11 cellular contexts compared by ENCODE assay signal in the genomic region with DNA sequence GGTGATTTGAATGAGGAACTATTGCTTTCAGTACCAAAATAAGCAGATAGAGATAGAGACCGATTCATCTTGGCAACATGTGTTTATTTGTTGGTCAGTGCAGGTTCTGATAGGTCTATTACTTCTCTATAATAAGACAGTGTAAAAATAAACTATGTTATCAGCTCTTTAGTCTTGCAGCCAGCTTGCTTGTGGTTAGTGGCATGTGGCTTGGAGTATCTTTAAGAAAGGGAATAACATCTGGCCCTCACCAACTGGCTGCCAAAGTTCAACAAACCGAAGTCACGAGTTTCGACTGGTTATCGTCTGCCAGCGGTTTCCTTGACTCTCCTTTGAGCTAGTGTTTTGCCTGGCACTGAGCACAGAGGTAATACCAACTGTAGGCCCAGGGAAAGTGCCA.
DNase-seq lines count a peak whose midpoint lies in the region; ATAC-seq, FAIRE-seq and TF ChIP-seq lines count a peak whose summit lies in the region.
"Had no signal": no experiment of that assay in that cellular context is flagged by ENCODE, and none has a peak within 500 bp of the region (broad histone marks: within the 10 kb centered on the region; RNA-seq: fewer than 3 reads in every experiment).

No MANE protein-coding gene starts in this region.

- in situ Hi-C loops in GM12878 (cut with MboI): loop anchor here (5.0 kb wide), 1 partner anchor 548 kb away; no protein-coding TSS in a partner anchor

- TF ChIP-seq CTCF in GM12878 (IDR thresholded peaks at IDR 0.05 in 2 of 3, conservative IDR thresholded peaks at IDR 0.05 in 1 of 3; ENCODE audit: control insufficient read depth in 2 of 3, extremely low read depth in 1 of 3, insufficient read depth in 1 of 3, low read depth in 3 of 3, low read length in 3 of 3) (no peak), right lobe of liver (IDR thresholded peaks at IDR 0.05) (no peak), WERI-Rb-1 (IDR thresholded peaks at IDR 0.05; ENCODE audit: low read depth, low read length) (no peak)

- 0% methylated on average over 6 of the region's 6 CpGs for WGBS in GM12878 (ENCODE audit: insufficient coverage, insufficient replicate concordance, low lambda C conversion rate, missing lambda C conversion rate)
- WGBS in right lobe of liver (ENCODE audit: insufficient coverage, low coverage, low lambda C conversion rate, missing lambda C conversion rate): 50% methylated on average over 6 of the region's 6 CpGs

- no peak overlapping the region for H3K9ac ChIP-seq in GM12878 (ENCODE audit: control insufficient read depth, insufficient read depth, low read length)
- H3K9ac ChIP-seq in skeletal muscle tissue (ENCODE audit: low read depth in 1 of 3, low read length in 3 of 3): no peak overlapping the region

- no peak overlapping the region for H2AFZ ChIP-seq in GM12878 (ENCODE audit: control insufficient read depth, low read depth, low read length)

- H3K79me2 ChIP-seq in GM12878 (ENCODE audit: control insufficient read depth, insufficient read depth, low read length): no peaks in the 10 kb centered on the region

- ATAC-seq in GM19397 (IDR thresholded peaks at IDR 0.05; ENCODE audit: unreplicated experiment) (peak; percentile 59), HG03521 (IDR thresholded peaks at IDR 0.05; ENCODE audit: unreplicated experiment) (peak; percentile 62), GM12878 (peak; percentile 83), right lobe of liver (no peak)

- peak; percentile 71 for FAIRE-seq in GM12878 (lab: Jason Lieb, UNC)

- CTCF ChIA-PET in GM12878 (lab: Yijun Ruan, JAX): interaction anchor here (1.2 to 1.9 kb wide), 4 partner anchors 16 to 286 kb away, joined by 3 to 12 read pairs (median 6); no protein-coding TSS in a partner anchor

- DNase-seq in GM12878 (ENCODE audit: low read depth, low spot score): peak; percentile 61
- no peak for DNase-seq in right lobe of liver
- DNase-seq in SW 1271 (lab: John Stamatoyannopoulos, UW): no peak
- no peak for DNase-seq in GM03348 (ENCODE audit: low spot score)
- no peak for DNase-seq in WERI-Rb-1
- DNase-seq: activated CD4-positive, CD25-positive, alpha-beta regulatory T cell treated with anti-CD3 and anti-CD28 coated beads, Interleukin-2, amount 50 U/mL, for 72 hours; NCI-H446 treated with DMSO at 0.1 percent for 48 hours; nucleus accumbens had no signal

- H3K4me1 ChIP-seq in GM12878 (ENCODE audit: control insufficient read depth, insufficient read depth, low read length) (peaks cover 33% of the 10 kb centered on the region), skeletal muscle tissue (ENCODE audit: control insufficient read depth in 3 of 3, insufficient read depth in 3 of 3, low read length in 3 of 3) (peaks cover 3 to 9% (median 8%) of the 10 kb centered on the region in 3 donors), right lobe of liver (no peaks in the 10 kb centered on the region)

- no peak for TF ChIP-seq RAD21 in GM12878 (IDR thresholded peaks at IDR 0.05; ENCODE audit: insufficient read depth, low read depth, low read length)

- BruUV-seq in GM12878 (replicated peaks; lab: Mats Ljungman, UMichigan): no TSS peak

- H3K4me3 ChIP-seq in GM12878: no peak overlapping the region
- no peak overlapping the region for H3K4me3 ChIP-seq in skeletal muscle tissue (ENCODE audit: low read length in 3 of 3)
- no peak overlapping the region for H3K4me3 ChIP-seq in right lobe of liver
- H3K4me3 ChIP-seq in WERI-Rb-1 (ENCODE audit: low read depth, low read length): no peak overlapping the region

- intact Hi-C loops in GM12878 (cut with micrococcal nuclease; ENCODE audit: unreplicated experiment) (loop anchor here (2.0 kb wide), 1 partner anchor 551 kb away; no protein-coding TSS in a partner anchor), right lobe of liver (cut with DNase I) (no loop called here)

- SMC1A ChIA-PET in GM12878 (lab: Charles Lee; ENCODE audit: uncharacterized antibody, unreplicated experiment): interaction anchor here (1.4 to 1.8 kb wide), 2 partner anchors 11 to 271 kb away, joined by 4 to 5 read pairs; no protein-coding TSS in a partner anchor

- RAD21 ChIA-PET in GM12878 (lab: Charles Lee; ENCODE audit: unreplicated experiment): interaction anchor here (0.6 to 1.2 kb wide), 2 partner anchors 16 to 72 kb away, joined by 3 to 4 read pairs; partner anchors contain the start of gene CTTN

- H3K4me2 ChIP-seq in GM12878 (ENCODE audit: control insufficient read depth, insufficient read depth): peak overlapping the region; percentile 50

- TF ChIP-seq EP300 in GM12878 (IDR thresholded peaks at IDR 0.05; ENCODE audit: borderline replicate concordance in 1 of 2, control insufficient read depth in 1 of 2, low read depth in 2 of 2, low read length in 2 of 2): peak; percentile 21 to 31; a peak in 1 of 4 replicates

- H3K9me3 ChIP-seq in GM12878 (replicated peaks; ENCODE audit: control insufficient read depth, insufficient read depth, low read length) (no peaks in the 10 kb centered on the region), skeletal muscle tissue (ENCODE audit: control insufficient read depth in 3 of 3, low read length in 3 of 3) (no peaks in the 10 kb centered on the region), right lobe of liver (no peaks in the 10 kb centered on the region), WERI-Rb-1 (ENCODE audit: severe bottlenecking) (no peaks in the 10 kb centered on the region)

- H4K20me1 ChIP-seq in GM12878 (ENCODE audit: control insufficient read depth, insufficient read depth): no peaks in the 10 kb centered on the region

- POLR2A ChIA-PET in GM12878 (lab: Charles Lee): no interaction called here

- TF ChIP-seq POLR2A in GM12878 (IDR thresholded peaks at IDR 0.05; ENCODE audit: low read depth, low read length) (no peak), right lobe of liver (IDR thresholded peaks at IDR 0.05) (no peak)

- no peaks in the 10 kb centered on the region for H3K36me3 ChIP-seq in GM12878 (ENCODE audit: control insufficient read depth in 2 of 2, insufficient read depth in 2 of 2, low read length in 1 of 2)
- no peaks in the 10 kb centered on the region for H3K36me3 ChIP-seq in skeletal muscle tissue (ENCODE audit: control insufficient read depth in 3 of 3, insufficient read depth in 3 of 3, low read length in 3 of 3)
- no peaks in the 10 kb centered on the region for H3K36me3 ChIP-seq in right lobe of liver
- no peaks in the 10 kb centered on the region for H3K36me3 ChIP-seq in WERI-Rb-1

- H3K27me3 ChIP-seq in GM12878 (replicated peaks in 1 of 2; ENCODE audit: control insufficient read depth in 2 of 2, insufficient read depth in 2 of 2, low read length in 1 of 2): no peaks in the 10 kb centered on the region
- peaks cover 0 to 9% (median 0%) of the 10 kb centered on the region in 3 donors for H3K27me3 ChIP-seq in skeletal muscle tissue (ENCODE audit: control insufficient read depth in 3 of 3, insufficient read depth in 3 of 3, low read length in 3 of 3)
- H3K27me3 ChIP-seq in right lobe of liver: no peaks in the 10 kb centered on the region
- no peaks in the 10 kb centered on the region for H3K27me3 ChIP-seq in WERI-Rb-1 (ENCODE audit: insufficient read depth, low read depth, severe bottlenecking)

- H3K27ac ChIP-seq in GM12878 (ENCODE audit: control insufficient read depth, insufficient read depth): no peak overlapping the region
- peak overlapping the region; percentile 59 for H3K27ac ChIP-seq in skeletal muscle tissue (ENCODE audit: low read depth, low read length)
- no peak overlapping the region for H3K27ac ChIP-seq in right lobe of liver
- H3K27ac ChIP-seq in WERI-Rb-1: no peak overlapping the region

TF ChIP-seq in GM12878, 131 proteins besides CTCF, POLR2A, EP300 and RAD21 (continues in another document):
- TF ChIP-seq MXI1 (IDR thresholded peaks at IDR 0.05; ENCODE audit: low read depth, low read length) (no peak), RUNX3 (IDR thresholded peaks at IDR 0.05; ENCODE audit: low read length) (peak; percentile 89), IKZF2 (IDR thresholded peaks at IDR 0.05) (peak; percentile 69 to 82), CBX3 (IDR thresholded peaks at IDR 0.05; ENCODE audit: borderline replicate concordance, low read depth) (no peak), STAT3 (IDR thresholded peaks at IDR 0.05; ENCODE audit: low read depth, low read length) (no peak), CHD2 (IDR thresholded peaks at IDR 0.05; ENCODE audit: borderline replicate concordance, low read depth, low read length) (no peak), CEBPZ (IDR thresholded peaks at IDR 0.05; ENCODE audit: low read depth, low read length) (no peak), NRF1 (conservative IDR thresholded peaks at IDR 0.05; ENCODE audit: low read depth, low read length) (no peak), CREM (IDR thresholded peaks at IDR 0.05; ENCODE audit: low read depth) (no peak), SMAD1 (IDR thresholded peaks at IDR 0.05; ENCODE audit: low read depth, partially characterized antibody) (no peak)

Comparison
In these comparisons a context has a peak if more than half of its experiments do, and no peak if none do; other contexts are left out.
1. ATAC-seq: peak in GM19397 (single experiment), HG03521 (single experiment) and GM12878 (single experiment); none in right lobe of liver (0 of 4).